ENCODE assay signal across 8 cellular contexts in genomic region chr19:46714523-46715106, GRCh38. TPM values are rescaled to one million over a fixed set of nuclear protein-coding genes. Genes with fewer than 3 reads are reported as not detected.
DNase-seq lines count a peak whose midpoint lies in the region; ATAC-seq and TF ChIP-seq lines count a peak whose summit lies in the region.

No MANE protein-coding gene starts in this region.

- peak; percentile 42 for ATAC-seq in GM18868 (IDR thresholded peaks at IDR 0.05; ENCODE audit: unreplicated experiment)
- ATAC-seq in lung (ENCODE audit: insufficient read depth, low FRiP score): peak; percentile 32
- no peak for ATAC-seq in HG03442 (IDR thresholded peaks at IDR 0.05; ENCODE audit: unreplicated experiment)
- no peak for ATAC-seq in GM21786 (IDR thresholded peaks at IDR 0.05; ENCODE audit: unreplicated experiment)

- DNase-seq in Peyer's patch: peak in 1 of 3 donors; percentile 83
- no peak for DNase-seq in brain microvascular endothelial cell
- no peak for DNase-seq in lung (ENCODE audit: low spot score)
- no peak for DNase-seq in foreskin melanocyte

- TF ChIP-seq CTCF in Peyer's patch (IDR thresholded peaks at IDR 0.05) (no peak), brain microvascular endothelial cell (IDR thresholded peaks at IDR 0.05; ENCODE audit: low read depth, low read length, missing control alignments) (no peak), lung (IDR thresholded peaks at IDR 0.05; ENCODE audit: control extremely low read depth, extremely low read depth) (no peak)

- peak overlapping the region; percentile 5 to 83 (median 72) for H3K9ac ChIP-seq in subcutaneous abdominal adipose tissue (ENCODE audit: low read length in 5 of 5)

- H3K27ac ChIP-seq in Peyer's patch (peak overlapping the region; percentile 91 to 95 (median 93)), brain microvascular endothelial cell (peak overlapping the region; percentile 78), lung (ENCODE audit: low read depth in 1 of 2, low read length in 1 of 2) (peak overlapping the region; percentile 81 to 89), subcutaneous abdominal adipose tissue (ENCODE audit: low read depth, low read length) (peak overlapping the region; percentile 93)

- H3K27me3 ChIP-seq in Peyer's patch: no peaks in the 10 kb centered on the region
- no peaks in the 10 kb centered on the region for H3K27me3 ChIP-seq in brain microvascular endothelial cell (replicated peaks)
- no peaks in the 10 kb centered on the region for H3K27me3 ChIP-seq in lung (ENCODE audit: control insufficient read depth, insufficient read depth)
- no peaks in the 10 kb centered on the region for H3K27me3 ChIP-seq in subcutaneous abdominal adipose tissue (ENCODE audit: control insufficient read depth in 5 of 5, insufficient read depth in 4 of 5, low read length in 5 of 5)

- in situ Hi-C loops in brain microvascular endothelial cell (cut with HindIII; ENCODE audit: low pct_ligation_motif_present, low sequenced_read_pairs): no loop called here

- H3K4me1 ChIP-seq in Peyer's patch: peaks cover 0 to 29% (median 26%) of the 10 kb centered on the region in 4 donors
- H3K4me1 ChIP-seq in lung (ENCODE audit: control insufficient read depth in 2 of 2, insufficient read depth in 2 of 2, low read length in 2 of 2): peaks cover 3 to 13% of the 10 kb centered on the region in 2 donors
- H3K4me1 ChIP-seq in subcutaneous abdominal adipose tissue (ENCODE audit: control insufficient read depth in 5 of 5, insufficient read depth in 5 of 5, low read length in 5 of 5): peaks cover 6 to 55% (median 53%) of the 10 kb centered on the region in 5 donors

- peak; percentile 18 to 53 for TF ChIP-seq POLR2A in Peyer's patch (IDR thresholded peaks at IDR 0.05)

- H3K36me3 ChIP-seq in Peyer's patch: peaks cover 0 to 18% (median 0%) of the 10 kb centered on the region in 3 donors
- H3K36me3 ChIP-seq in brain microvascular endothelial cell (replicated peaks): peaks cover 14% of the 10 kb centered on the region
- H3K36me3 ChIP-seq in lung (ENCODE audit: control insufficient read depth in 2 of 2, insufficient read depth in 2 of 2, low read length in 2 of 2): peaks cover 2 to 10% of the 10 kb centered on the region in 2 donors
- H3K36me3 ChIP-seq in subcutaneous abdominal adipose tissue (ENCODE audit: control insufficient read depth in 5 of 5, insufficient read depth in 5 of 5, low read length in 5 of 5): peaks cover 0 to 18% (median 9%) of the 10 kb centered on the region in 5 donors

- 1 to 6% methylated on average over 8 of the region's 8 CpGs for WGBS in lung, 2 donors

- H3K4me3 ChIP-seq in Peyer's patch (peak overlapping the region; percentile 62 to 92 (median 76)), brain microvascular endothelial cell (ENCODE audit: low read depth, low read length) (peak overlapping the region; percentile 71), lung (peak overlapping the region; percentile 51), subcutaneous abdominal adipose tissue (ENCODE audit: low read depth in 1 of 5, low read length in 5 of 5) (peak overlapping the region; percentile 47 to 82 (median 68))

- H3K9me3 ChIP-seq in Peyer's patch (no peaks in the 10 kb centered on the region), lung (ENCODE audit: control insufficient read depth in 2 of 2, insufficient read depth in 1 of 2, low read length in 1 of 2) (no peaks in the 10 kb centered on the region), subcutaneous abdominal adipose tissue (ENCODE audit: control insufficient read depth in 5 of 5, low read length in 5 of 5) (no peaks in the 10 kb centered on the region)

RNA-seq across cellular contexts. Expression of gene PRKD2, which starts 2.3 kb away (rescaled TPM):
- total RNA-seq in Peyer's patch (10 to 100 TPM; 57.0 to 88.8 (median 64.0) TPM), lung (10 to 100 TPM; 52.1 to 56.2 TPM)
- 10 to 100 TPM; 35.5 to 38.1 TPM for polyA plus RNA-seq in lung

RNA-seq across cellular contexts. Expression of gene FKRP, which starts 31.2 kb away (rescaled TPM):
- total RNA-seq in Peyer's patch (10 to 100 TPM in 3 of 4 donors, 1 to 10 TPM in 1; 9.1 to 18.6 (median 15.3) TPM), lung (10 to 100 TPM; 16.1 to 23.9 TPM)
- 10 to 100 TPM; 10.8 to 14.4 TPM for polyA plus RNA-seq in lung

RNA-seq across cellular contexts. Expression of gene STRN4, which starts 31.6 kb away (rescaled TPM):
- total RNA-seq in Peyer's patch (100 to 1,000 TPM in 3 of 4 donors, 10 to 100 TPM in 1; 80.9 to 146 (median 116) TPM), lung (10 to 100 TPM; 71.6 to 86.8 TPM)
- polyA plus RNA-seq in lung: 10 to 100 TPM; 71.9 to 86.6 TPM

RNA-seq across cellular contexts. Expression of gene DACT3, which starts 53.6 kb away (rescaled TPM):
- total RNA-seq in Peyer's patch (1 to 10 TPM in 2 of 4 donors, under 1 TPM in 2; 0.53 to 2.3 (median 1.4) TPM), lung (10 to 100 TPM in 1 of 2 donors, 1 to 10 TPM in 1; 7.8 to 14.0 TPM)
- polyA plus RNA-seq in lung: 1 to 10 TPM; 2.8 to 3.9 TPM

Comparison
In these comparisons a context has a peak if more than half of its experiments do, and no peak if none do; other contexts are left out.
1. ATAC-seq: peak in GM18868 (single experiment) and lung (single experiment); none in HG03442 (single experiment) and GM21786 (single experiment).
2. Peak in every context shown above with its lines, with median percentiles within 50 percentile points of each other: H3K27ac ChIP-seq and H3K4me3 ChIP-seq.